10 cellular contexts compared by ENCODE assay signal in the genomic region with DNA sequence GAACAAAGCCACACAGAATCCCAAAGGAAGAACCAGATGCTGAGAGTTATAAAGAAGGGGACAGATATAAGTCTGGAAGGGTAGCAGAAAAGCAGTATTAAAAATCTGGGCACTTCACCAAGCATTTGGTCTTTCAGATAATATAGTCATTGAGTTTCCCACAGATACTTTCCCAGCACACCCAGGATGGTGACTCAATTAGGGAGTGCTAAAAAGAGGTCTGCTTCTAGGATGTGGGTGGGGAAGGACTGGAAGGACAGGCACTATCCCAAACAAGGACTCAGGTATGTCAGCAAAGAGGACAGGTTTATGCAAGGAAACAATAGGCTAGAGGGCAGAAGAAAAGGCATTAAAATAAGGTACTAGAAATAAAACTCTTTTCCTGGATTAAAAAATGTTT. TPM values are rescaled to one million over a fixed set of nuclear protein-coding genes. Genes with fewer than 3 reads are reported as not detected.
DNase-seq lines count a peak whose midpoint lies in the region; ATAC-seq and FAIRE-seq lines count a peak whose summit lies in the region.
"Had no signal": no experiment of that assay in that cellular context is flagged by ENCODE, and none has a peak within 500 bp of the region (broad histone marks: within the 10 kb centered on the region; RNA-seq: fewer than 3 reads in every experiment).

No MANE protein-coding gene starts in this region.

- peaks cover 33% of the 10 kb centered on the region for H3K4me1 Mint-ChIP-seq in activated T-helper 17 cell treated with anti-CD3 and anti-CD28 coated beads, Interleukin-2, amount 50 U/mL, for 72 hours

- H3K9ac ChIP-seq in GM23248, result peak overlapping the region; percentile 77

- H3K27ac ChIP-seq in GM23248, result peak overlapping the region; percentile 87
- H3K27ac ChIP-seq in right cardiac atrium (ENCODE audit: low read length), result peak overlapping the region; percentile 57

- no peak overlapping the region for H3K4me3 Mint-ChIP-seq in activated T-helper 17 cell treated with anti-CD3 and anti-CD28 coated beads, Interleukin-2, amount 50 U/mL, for 72 hours

- peaks cover 26% of the 10 kb centered on the region for H3K4me1 ChIP-seq in GM23248 (ENCODE audit: insufficient read depth)
- H3K4me1 ChIP-seq in right cardiac atrium (ENCODE audit: control insufficient read depth, insufficient read depth, low read length), result peaks cover 4% of the 10 kb centered on the region

- H3K4me2 ChIP-seq in GM23248 (ENCODE audit: unreplicated experiment), result peak overlapping the region; percentile 32

- H3K9me2 ChIP-seq in GM23248 (ENCODE audit: insufficient read depth), result no peaks in the 10 kb centered on the region

- H3F3A ChIP-seq in GM23248 (ENCODE audit: insufficient read depth), result peaks cover 33% of the 10 kb centered on the region

- peak overlapping the region; percentile 31 for H3K27ac Mint-ChIP-seq in activated T-helper 17 cell treated with anti-CD3 and anti-CD28 coated beads, Interleukin-2, amount 50 U/mL, for 72 hours

- intact Hi-C loops in right cardiac atrium (cut with DNase I), result loop anchor here (5.0 to 10.0 kb wide), 4 partner anchors 132 to 225 kb away; a partner anchor contains a TSS

- H4K20me1 ChIP-seq in GM23248 (ENCODE audit: insufficient read depth), result no peaks in the 10 kb centered on the region

- DNase-seq in GM23248 (peak; percentile 86), right cardiac atrium (no peak), skeletal muscle cell (ENCODE audit: low read depth) (peak; percentile 57), putamen (ENCODE audit: low spot score) (no peak), AG08396 (ENCODE audit: low spot score) (no peak), RCC 7860 (ENCODE audit: low spot score) (no peak), ecto neural progenitor cell (ENCODE audit: low spot score) (no peak)
- DNase-seq: activated CD4-positive, alpha-beta T cell treated with anti-CD3 and anti-CD28 coated beads, Interleukin-2, amount 50 U/mL, for 4 hours; NCI-H510A treated with DMSO at 0.1 percent for 48 hours had no signal

- no peaks in the 10 kb centered on the region for H3K9me3 ChIP-seq in GM23248 (ENCODE audit: low read depth)
- H3K9me3 ChIP-seq in right cardiac atrium (ENCODE audit: control insufficient read depth, low read length), result no peaks in the 10 kb centered on the region

- no peak for ATAC-seq in activated T-helper 17 cell treated with anti-CD3 and anti-CD28 coated beads, Interleukin-2, amount 50 U/mL, for 72 hours (replicated peaks)
- ATAC-seq in right cardiac atrium, result peak in 1 of 2 donors; percentile 36

- H3K27me3 ChIP-seq in GM23248 (replicated peaks; ENCODE audit: insufficient read depth) (no peaks in the 10 kb centered on the region), right cardiac atrium (ENCODE audit: control insufficient read depth, insufficient read depth) (no peaks in the 10 kb centered on the region)

- no peaks in the 10 kb centered on the region for H3K27me3 Mint-ChIP-seq in activated T-helper 17 cell treated with anti-CD3 and anti-CD28 coated beads, Interleukin-2, amount 50 U/mL, for 72 hours

- no peaks in the 10 kb centered on the region for H3K36me3 ChIP-seq in GM23248 (ENCODE audit: low read depth)

- in situ Hi-C loops in GM23248 (cut with MboI), result no loop called here

- H3K36me3 Mint-ChIP-seq in activated T-helper 17 cell treated with anti-CD3 and anti-CD28 coated beads, Interleukin-2, amount 50 U/mL, for 72 hours (ENCODE audit: low read depth), result peaks cover 98% of the 10 kb centered on the region

- H3K79me2 ChIP-seq in GM23248 (ENCODE audit: insufficient read depth), result peaks cover 11% of the 10 kb centered on the region

- no peaks in the 10 kb centered on the region for H3K9me3 Mint-ChIP-seq in activated T-helper 17 cell treated with anti-CD3 and anti-CD28 coated beads, Interleukin-2, amount 50 U/mL, for 72 hours

- no peak overlapping the region for H2AFZ ChIP-seq in GM23248

- H3K4me3 ChIP-seq in GM23248 (no peak overlapping the region), right cardiac atrium (ENCODE audit: low read length) (no peak overlapping the region), skeletal muscle cell (ENCODE audit: low read depth, low read length) (no peak overlapping the region)

- FAIRE-seq in RCC 7860 (lab: Jason Lieb, UNC), result no peak

RNA-seq across cellular contexts. Expression of a gene that starts 59.3 kb away (rescaled TPM):
- total RNA-seq in GM23248 (2014; rRNA removed; shearing (Covaris generic)), result 26.0 and 34.5 TPM in 2 replicates
- 33.7 and 34.4 TPM in 2 replicates for polyA plus RNA-seq in GM23248 (2016; fragmentation: Nextera tagmentation; extraction: Ambion mirVana)
- total RNA-seq in activated T-helper 17 cell treated with anti-CD3 and anti-CD28 coated beads, Interleukin-2, amount 50 U/mL, for 72 hours, result 100 to 1,000 TPM; 186 to 268 TPM
- 10 to 100 TPM; 15.8 to 53.0 (median 19.2) TPM for total RNA-seq in right cardiac atrium
- 11.8 TPM for polyA plus RNA-seq in right cardiac atrium

Comparison
In these comparisons a context has a peak if more than half of its experiments do, and no peak if none do; other contexts are left out.
1. DNase-seq: peak in GM23248 (single experiment) and skeletal muscle cell (single experiment); none in right cardiac atrium (0 of 3), putamen (single experiment), AG08396 (single experiment), RCC 7860 (single experiment) and ecto neural progenitor cell (single experiment).